ENCODE assay signal across 8 cellular contexts in the genomic region with DNA sequence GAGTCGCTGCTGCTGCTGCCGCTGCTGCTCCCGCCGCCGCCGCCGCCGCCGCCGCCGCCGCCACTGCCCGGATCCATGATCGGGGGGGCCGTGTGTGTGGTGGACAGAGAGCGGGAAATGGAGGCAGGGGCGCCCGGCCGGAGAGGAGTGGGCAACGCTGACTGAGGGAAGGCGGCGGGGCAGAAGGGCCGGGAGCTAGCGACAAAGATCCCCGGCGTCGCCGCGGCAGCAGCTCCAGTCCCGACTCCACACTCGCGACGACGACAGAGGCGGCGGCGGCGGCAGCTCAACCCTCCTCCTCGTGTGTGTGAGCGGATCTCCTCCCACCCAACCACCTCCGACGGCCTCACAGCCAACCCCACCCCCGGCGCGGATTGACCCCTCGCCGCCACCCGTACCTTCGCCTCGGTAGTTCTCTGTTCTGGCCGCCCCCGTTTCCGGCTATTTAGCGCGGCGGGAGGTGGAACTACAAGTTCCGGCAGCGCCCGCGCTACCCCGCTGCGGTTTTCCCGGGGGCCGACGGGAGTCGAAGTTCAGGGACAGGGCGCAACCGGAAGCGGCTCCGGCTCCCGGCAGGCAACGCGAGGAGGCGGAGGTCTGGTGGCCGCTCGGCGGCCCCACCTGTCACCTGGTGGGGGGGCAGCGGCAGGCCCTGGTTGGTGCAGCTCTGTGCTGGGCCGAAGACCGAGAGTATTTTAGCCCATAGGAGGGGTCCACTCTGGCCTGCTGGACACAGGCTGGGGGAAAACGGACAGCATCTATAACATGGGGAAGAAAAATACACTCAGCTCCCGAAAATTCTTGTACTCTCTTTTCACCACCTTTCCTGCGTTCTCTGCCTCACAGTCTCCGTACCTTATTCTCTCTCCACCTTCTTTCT. TPM values are rescaled to one million over a fixed set of nuclear protein-coding genes. Genes with fewer than 3 reads are reported as not detected.
DNase-seq lines count a peak whose midpoint lies in the region; ATAC-seq and TF ChIP-seq lines count a peak whose summit lies in the region.

Gene GSPT1, minus strand, starts transcription at position 313 of the 880 bp plus-strand sequence. Its CDS starts 236 bp downstream, at position 77.

- H3K4me3 ChIP-seq in Panc1 (ENCODE audit: low read depth in 2 of 2, low read length in 2 of 2) (peak within 1 kb of the TSS; percentile 77 to 92), esophagus (ENCODE audit: low read depth in 1 of 2, low read length in 2 of 2) (peak within 1 kb of the TSS; percentile 74 to 100), muscle layer of colon (ENCODE audit: low read depth in 1 of 2, low read length in 2 of 2) (peak within 1 kb of the TSS; percentile 66 to 84)

- no peak for TF ChIP-seq CTCF in Panc1 (IDR thresholded peaks at IDR 0.05)

- H3K27me3 ChIP-seq in Panc1 (ENCODE audit: control insufficient read depth, insufficient read depth, low read length), result no peaks in the 10 kb centered on the region
- H3K27me3 ChIP-seq in esophagus (ENCODE audit: control insufficient read depth in 1 of 2, insufficient read depth in 2 of 2, low read length in 2 of 2), result no peaks in the 10 kb centered on the region
- H3K27me3 ChIP-seq in muscle layer of colon (ENCODE audit: control insufficient read depth in 1 of 2, insufficient read depth in 2 of 2, low read length in 2 of 2), result no peaks in the 10 kb centered on the region

- H3K9me3 ChIP-seq in Panc1 (ENCODE audit: control insufficient read depth, insufficient read depth, low read depth, low read length) (no peaks in the 10 kb centered on the region), esophagus (ENCODE audit: control insufficient read depth in 2 of 2, insufficient read depth in 1 of 2, low read depth in 1 of 2, low read length in 1 of 2) (no peaks in the 10 kb centered on the region), muscle layer of colon (ENCODE audit: low read length) (no peaks in the 10 kb centered on the region)

- H3K4me3 Mint-ChIP-seq in activated T-cell treated with anti-CD3 and anti-CD28 coated beads, Interleukin-2, amount 50 U/mL, for 4 hours, result peak within 1 kb of the TSS; percentile 96

- DNase-seq in DMS79 (lab: John Stamatoyannopoulos, UW) (peak; percentile 94), KG1 (lab: John Stamatoyannopoulos, UW) (peak; percentile 94), Panc1 (ENCODE audit: low read depth, low spot score) (peak; percentile 87)
- DNase-seq in activated T-cell treated with anti-CD3 and anti-CD28 coated beads, Interleukin-2, amount 50 U/mL, for 4 hours, result peak; percentile 99
- DNase-seq in stimulated activated CD8-positive, alpha-beta memory T cell treated with anti-CD3 and anti-CD28 coated beads, Interleukin-7, amount 100 ng/mL, for 24 hours (ENCODE audit: low read depth), result peak; percentile 99

- H3K27ac ChIP-seq in Panc1 (ENCODE audit: low read length), result peak within 1 kb of the TSS; percentile 98
- peak within 1 kb of the TSS; percentile 90 to 97 for H3K27ac ChIP-seq in esophagus (ENCODE audit: low read depth in 2 of 2, low read length in 1 of 2)
- peak within 1 kb of the TSS; percentile 96 for H3K27ac ChIP-seq in muscle layer of colon (ENCODE audit: low read depth, low read length)

- H3K9ac ChIP-seq in muscle layer of colon (ENCODE audit: low read length), result peak within 1 kb of the TSS; percentile 94

- ATAC-seq in GM21717 (IDR thresholded peaks at IDR 0.05; ENCODE audit: unreplicated experiment), result peak; percentile 82
- ATAC-seq in Panc1, result peak; percentile 94
- ATAC-seq in activated T-cell treated with anti-CD3 and anti-CD28 coated beads, Interleukin-2, amount 50 U/mL, for 4 hours, result peak; percentile 88 to 92

- H3K9me3 Mint-ChIP-seq in activated T-cell treated with anti-CD3 and anti-CD28 coated beads, Interleukin-2, amount 50 U/mL, for 4 hours, result no peaks in the 10 kb centered on the region

- WGBS in esophagus, 2 donors, result 1% methylated on average over 68 to 84 of the region's 84 CpGs

- BruUV-seq in Panc1 (replicated peaks; lab: Mats Ljungman, UMichigan), result no TSS peak

- peaks cover 35% of the 10 kb centered on the region for H3K4me1 Mint-ChIP-seq in activated T-cell treated with anti-CD3 and anti-CD28 coated beads, Interleukin-2, amount 50 U/mL, for 4 hours (ENCODE audit: low read depth)

- H3K27me3 Mint-ChIP-seq in activated T-cell treated with anti-CD3 and anti-CD28 coated beads, Interleukin-2, amount 50 U/mL, for 4 hours (ENCODE audit: low read depth), result peaks cover 2% of the 10 kb centered on the region

- in situ Hi-C loops in Panc1 (cut with HindIII; ENCODE audit: low pct_unique_long_range_greater_than_20kb, low sequenced_read_pairs), result no loop called here

- peaks cover 15% of the 10 kb centered on the region for H3K36me3 Mint-ChIP-seq in activated T-cell treated with anti-CD3 and anti-CD28 coated beads, Interleukin-2, amount 50 U/mL, for 4 hours (ENCODE audit: insufficient read depth)

- 0 out of 2 replicates have a peak, but pooled peaks cover 4% of the 10 kb centered on the region for H3K36me3 ChIP-seq in Panc1 (ENCODE audit: control insufficient read depth, insufficient read depth, low read length)
- H3K36me3 ChIP-seq in esophagus (ENCODE audit: control insufficient read depth in 2 of 2, insufficient read depth in 2 of 2, low read length in 1 of 2), result no peaks in the 10 kb centered on the region
- no peaks in the 10 kb centered on the region for H3K36me3 ChIP-seq in muscle layer of colon (ENCODE audit: insufficient read depth, low read length)

- H3K4me1 ChIP-seq in Panc1 (ENCODE audit: control insufficient read depth, insufficient read depth, low read length) (peaks cover 25% of the 10 kb centered on the region), esophagus (ENCODE audit: control insufficient read depth in 2 of 2, insufficient read depth in 2 of 2, low read length in 1 of 2) (peaks cover 0 to under 1% of the 10 kb centered on the region in 2 donors), muscle layer of colon (ENCODE audit: insufficient read depth, low read length) (peaks cover 31% of the 10 kb centered on the region)

- CTCF ChIA-PET in Panc1 (lab: Charles Lee), result interaction anchor here (0.5 to 1.7 kb wide), 2 partner anchors 152 to 170 kb away, joined by 3 to 5 read pairs; no protein-coding TSS in a partner anchor

- POLR2A ChIA-PET in Panc1 (lab: Charles Lee), result no interaction called here

- intact Hi-C loops in Panc1 (cut with micrococcal nuclease; ENCODE audit: unreplicated experiment), result no loop called here

RNA-seq across cellular contexts. Expression of gene GSPT1, which starts in this region (rescaled TPM):
- 194 TPM for total RNA-seq in Panc1 (2021; ENCODE audit: unreplicated experiment)
- 78.8 TPM for polyA plus RNA-seq in Panc1 (2012; ENCODE audit: insufficient read length)
- total RNA-seq in activated T-cell treated with anti-CD3 and anti-CD28 coated beads, Interleukin-2, amount 50 U/mL, for 4 hours, result 100 to 1,000 TPM; 266 to 281 (median 276) TPM
- polyA plus RNA-seq in esophagus, result 10 to 100 TPM; 20.6 to 58.9 TPM

Comparison
In these comparisons a context has a peak if more than half of its experiments do, and no peak if none do; other contexts are left out.
1. Peak in every context shown above with its lines: DNase-seq, ATAC-seq, H3K4me3 ChIP-seq and H3K27ac ChIP-seq.